ENCODE assay signal across 10 cellular contexts in genomic region chr10:72322280-72323058, GRCh38. TPM values are rescaled to one million over a fixed set of nuclear protein-coding genes. Genes with fewer than 3 reads are reported as not detected.
DNase-seq lines count a peak whose midpoint lies in the region; ATAC-seq and TF ChIP-seq lines count a peak whose summit lies in the region.
"Had no signal": no experiment of that assay in that cellular context is flagged by ENCODE, and none has a peak within 500 bp of the region (broad histone marks: within the 10 kb centered on the region; RNA-seq: fewer than 3 reads in every experiment).

No MANE protein-coding gene starts in this region.

- H3K27me3 Mint-ChIP-seq in Calu3 (ENCODE audit: unreplicated experiment) = no peaks in the 10 kb centered on the region
- no peaks in the 10 kb centered on the region for H3K27me3 Mint-ChIP-seq in T-cell
- H3K27me3 Mint-ChIP-seq in activated naive CD8-positive, alpha-beta T cell treated with anti-CD3 and anti-CD28 coated beads for 36 hours = peaks cover 5% of the 10 kb centered on the region

- H3K14ac ChIP-seq in neuronal stem cell (ENCODE audit: low read length) = peak overlapping the region; percentile 65

- DNase-seq in Calu3 (peak; percentile 56), T-cell (peak in 7 of 34 experiments; percentile 35 to 68 (median 44)), neuronal stem cell (ENCODE audit: low spot score) (no peak), GM13976 (ENCODE audit: low spot score) (no peak), SHP77 treated with DMSO at 0.1 percent for 48 hours (lab: John Stamatoyannopoulos, UW) (no peak)
- DNase-seq in activated naive CD8-positive, alpha-beta T cell treated with anti-CD3 and anti-CD28 coated beads for 36 hours = peak; percentile 63
- DNase-seq: NCI-H1417 had no signal

- no TSS peak for BruUV-seq in Calu3 (replicated peaks; lab: Mats Ljungman, UMichigan)

- peak overlapping the region; percentile 78 for H2AK5ac ChIP-seq in neuronal stem cell (ENCODE audit: low read depth, low read length)

- CTCF ChIA-PET in Calu3 (lab: Charles Lee) = interaction anchor here (0.6 to 4.3 kb wide), 6 partner anchors 7 to 67 kb away, joined by 3 to 53 read pairs (median 18); partner anchors contain the start of gene DDIT4
- CTCF ChIA-PET in T-cell (lab: Charles Lee) = interaction anchor here (0.7 to 1.2 kb wide), 2 partner anchors 15 to 75 kb away, joined by 3 to 6 read pairs; no protein-coding TSS in a partner anchor

- no peak overlapping the region for H3K4ac ChIP-seq in neuronal stem cell (ENCODE audit: low read length)

- intact Hi-C loops in Calu3 (cut with micrococcal nuclease; ENCODE audit: unreplicated experiment) = no loop called here

- H3K9ac ChIP-seq in neuronal stem cell (ENCODE audit: low read depth, low read length, poor library complexity) = no peak overlapping the region

- peaks cover 0 to 2% of the 10 kb centered on the region in 2 donors for H3K9me3 ChIP-seq in neuronal stem cell (replicated peaks in 1 of 2; ENCODE audit: control insufficient read depth in 2 of 2, insufficient read depth in 1 of 2, low read depth in 1 of 2, low read length in 2 of 2)
- H3K9me3 ChIP-seq: heart left ventricle had no signal

- peak overlapping the region; percentile 44 for H2BK120ac ChIP-seq in neuronal stem cell (ENCODE audit: low read depth, low read length)

- no peak overlapping the region for H3K27ac ChIP-seq in neuronal stem cell (replicated peaks; ENCODE audit: low read length)

- H3K4me1 Mint-ChIP-seq in Calu3 (ENCODE audit: low read depth, unreplicated experiment) (peaks cover 67% of the 10 kb centered on the region), T-cell (peaks cover 67 to 76% (median 72%) of the 10 kb centered on the region in 3 donors)
- H3K4me1 Mint-ChIP-seq in activated naive CD8-positive, alpha-beta T cell treated with anti-CD3 and anti-CD28 coated beads for 36 hours = peaks cover 58% of the 10 kb centered on the region

- H3K27me3 ChIP-seq in neuronal stem cell (ENCODE audit: control insufficient read depth in 3 of 3, insufficient read depth in 3 of 3, low read depth in 1 of 3, low read length in 3 of 3) = peaks cover 0 to 5% (median 0%) of the 10 kb centered on the region in 3 experiments
- H3K27me3 ChIP-seq: heart left ventricle had no signal

- H2BK12ac ChIP-seq in neuronal stem cell (ENCODE audit: low read length) = peak overlapping the region; percentile 97

- peak overlapping the region; percentile 68 for H2BK15ac ChIP-seq in neuronal stem cell (ENCODE audit: low read length)

- no peak overlapping the region for H3K4me3 ChIP-seq in neuronal stem cell (ENCODE audit: low read length in 2 of 2)
- H3K4me3 ChIP-seq: heart left ventricle had no signal

- H3K27ac Mint-ChIP-seq in Calu3 (ENCODE audit: unreplicated experiment) (peak overlapping the region; percentile 98), T-cell (peak overlapping the region; percentile 97 to 99)
- H3K27ac Mint-ChIP-seq in activated naive CD8-positive, alpha-beta T cell treated with anti-CD3 and anti-CD28 coated beads for 36 hours = peak overlapping the region; percentile 100

- peak; percentile 14 to 28 (median 25) for ATAC-seq in T-cell (replicated peaks in 1 of 4)
- no peak for ATAC-seq in HG02970 (IDR thresholded peaks at IDR 0.05; ENCODE audit: low FRiP score, unreplicated experiment)
- no peak for ATAC-seq in HG03159 (IDR thresholded peaks at IDR 0.05; ENCODE audit: unreplicated experiment)
- ATAC-seq: heart left ventricle had no signal

- H4K91ac ChIP-seq in neuronal stem cell (ENCODE audit: low read depth, low read length, poor library complexity) = peak overlapping the region; percentile 19

- H3K36me3 Mint-ChIP-seq in Calu3 (ENCODE audit: insufficient read depth, unreplicated experiment) (peaks cover 52% of the 10 kb centered on the region), T-cell (no peaks in the 10 kb centered on the region)
- peaks cover 21% of the 10 kb centered on the region for H3K36me3 Mint-ChIP-seq in activated naive CD8-positive, alpha-beta T cell treated with anti-CD3 and anti-CD28 coated beads for 36 hours

- H2AFZ ChIP-seq in neuronal stem cell (ENCODE audit: low read length) = peak overlapping the region; percentile 15

- H3K23ac ChIP-seq in neuronal stem cell (ENCODE audit: low read depth, low read length, poor library complexity) = no peak overlapping the region

- H4K8ac ChIP-seq in neuronal stem cell (ENCODE audit: low read depth, low read length) = peak overlapping the region; percentile 93

- H3K9me3 Mint-ChIP-seq in Calu3 (ENCODE audit: low read depth, unreplicated experiment) (no peaks in the 10 kb centered on the region), T-cell (no peaks in the 10 kb centered on the region)
- H3K9me3 Mint-ChIP-seq in activated naive CD8-positive, alpha-beta T cell treated with anti-CD3 and anti-CD28 coated beads for 36 hours = no peaks in the 10 kb centered on the region

- H3K4me3 Mint-ChIP-seq in Calu3 (ENCODE audit: low read depth, unreplicated experiment) (no peak overlapping the region), T-cell (peak overlapping the region in 1 of 3 donors; percentile 58)
- H3K4me3 Mint-ChIP-seq in activated naive CD8-positive, alpha-beta T cell treated with anti-CD3 and anti-CD28 coated beads for 36 hours = peak overlapping the region; percentile 71

- TF ChIP-seq CTCF in Calu3 (IDR thresholded peaks at IDR 0.05; ENCODE audit: unreplicated experiment) (no peak), GM13976 (IDR thresholded peaks at IDR 0.05; ENCODE audit: borderline replicate concordance, control extremely low read depth, extremely low read depth, insufficient read depth, missing control alignments) (no peak)

- no peaks in the 10 kb centered on the region for H3K36me3 ChIP-seq in neuronal stem cell (replicated peaks in 1 of 2; ENCODE audit: control insufficient read depth in 2 of 2, insufficient read depth in 2 of 2, low read length in 2 of 2)
- H3K36me3 ChIP-seq: heart left ventricle had no signal

- no CpG with 5 or more reads among the region's 16 CpGs for WGBS in neuronal stem cell (ENCODE audit: extremely low coverage in 2 of 2, insufficient read length in 2 of 2, insufficient replicate concordance in 1 of 2), 2 donors

- peaks cover 27 to 32% of the 10 kb centered on the region in 2 donors for H3K4me1 ChIP-seq in neuronal stem cell (ENCODE audit: control insufficient read depth in 2 of 2, insufficient read depth in 1 of 2, low read depth in 1 of 2, low read length in 2 of 2)

- in situ Hi-C loops in GM13976 (cut with MboI; ENCODE audit: low sequenced_read_pairs, unreplicated experiment) = no loop called here

- H3K79me1 ChIP-seq in neuronal stem cell (ENCODE audit: low read depth, low read length) = no peaks in the 10 kb centered on the region

- H3K18ac ChIP-seq in neuronal stem cell (ENCODE audit: low read length) = peak overlapping the region; percentile 85

- no peak overlapping the region for H2BK5ac ChIP-seq in neuronal stem cell (ENCODE audit: low read length)

- POLR2A ChIA-PET in T-cell (lab: Charles Lee) = interaction anchor here (1.2 to 1.7 kb wide), 2 partner anchors 9 kb away, joined by 4 to 6 read pairs; no protein-coding TSS in a partner anchor

- H3K4me2 ChIP-seq in neuronal stem cell (ENCODE audit: insufficient read depth, low read length, poor library complexity, severe bottlenecking) = no peak overlapping the region

RNA-seq across cellular contexts. Expression of gene DNAJB12, which starts 32.2 kb away (rescaled TPM):
- total RNA-seq in Calu3 (2022) (43.1 and 48.0 TPM in 2 replicates), T-cell (10 to 100 TPM; 27.1 to 41.4 (median 31.2) TPM)
- 10 to 100 TPM; 25.2 to 25.6 TPM for total RNA-seq in activated naive CD8-positive, alpha-beta T cell treated with anti-CD3 and anti-CD28 coated beads for 36 hours
- polyA plus RNA-seq in neuronal stem cell (2013, experiment 1 of 2) = 10.8 TPM
- polyA plus RNA-seq in neuronal stem cell (2013, experiment 2 of 2) = 10.2 TPM

RNA-seq across cellular contexts. Expression of gene DDIT4, which starts 48.7 kb away (rescaled TPM):
- total RNA-seq in Calu3 (2022) = 294 and 326 TPM in 2 replicates
- total RNA-seq in T-cell = 100 to 1,000 TPM in 2 of 5 donors, 10 to 100 TPM in 3; 39.9 to 326 (median 52.1) TPM
- total RNA-seq in activated naive CD8-positive, alpha-beta T cell treated with anti-CD3 and anti-CD28 coated beads for 36 hours = 100 to 1,000 TPM; 422 to 424 TPM
- 58.0 TPM for polyA plus RNA-seq in neuronal stem cell (2013, experiment 1 of 2)
- polyA plus RNA-seq in neuronal stem cell (2013, experiment 2 of 2) = 58.6 TPM

Comparison
In these comparisons a context has a peak if more than half of its experiments do, and no peak if none do; other contexts are left out.
1. DNase-seq: peak in Calu3 (single experiment) and activated naive CD8-positive, alpha-beta T cell treated with anti-CD3 and anti-CD28 coated beads for 36 hours (single experiment); none in neuronal stem cell (single experiment), GM13976 (single experiment) and SHP77 treated with DMSO at 0.1 percent for 48 hours (single experiment).
2. ATAC-seq: peak in T-cell (4 of 4); none in HG02970 (single experiment) and HG03159 (single experiment).
3. Peak in every context shown above with its lines, with median percentiles within 50 percentile points of each other: H3K27ac Mint-ChIP-seq.